35 cellular contexts compared by ENCODE assay signal in the genomic region with DNA sequence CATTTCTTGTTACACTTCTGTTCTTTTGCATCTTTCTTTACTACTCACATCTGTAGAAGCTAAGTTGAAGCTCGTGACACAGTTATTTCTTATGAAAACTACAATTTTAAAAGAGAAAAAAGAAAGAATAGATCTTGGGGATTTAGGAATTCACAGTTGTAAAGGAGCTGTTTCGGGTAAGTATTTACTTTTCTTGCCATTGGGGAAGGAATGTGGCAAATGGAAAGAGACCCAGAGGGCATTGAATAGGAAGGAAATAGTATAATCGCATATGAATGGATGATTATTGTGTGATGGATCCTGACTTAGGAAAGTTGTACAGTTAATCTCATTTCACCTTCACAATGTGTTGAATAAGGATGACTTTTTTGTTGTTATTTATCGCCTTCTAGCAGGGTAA.
"Had no signal": no experiment of that assay in that cellular context is flagged by ENCODE, and none has a peak within 500 bp of the region (broad histone marks: within the 10 kb centered on the region; RNA-seq: fewer than 3 reads in every experiment).

No MANE protein-coding gene starts in this region.

- H3K27ac ChIP-seq: adrenal gland, body of pancreas, esophagus muscularis mucosa, foreskin keratinocyte, gastrocnemius medialis, heart left ventricle, WERI-Rb-1 had no signal

- H3K27ac Mint-ChIP-seq: activated CD4-positive, alpha-beta memory T cell treated with anti-CD3 and anti-CD28 coated beads, Interleukin-2, amount 10 ng/mL, durations not matched to agents 7 days and 5 days; activated CD4-positive, alpha-beta T cell treated with anti-CD3 and anti-CD28 coated beads, Interleukin-2, amount 10 ng/mL, durations not matched to agents 7 days and 5 days; activated naive CD4-positive, alpha-beta T cell treated with anti-CD3 and anti-CD28 coated beads for 36 hours; activated naive CD4-positive, alpha-beta T cell treated with anti-CD3 and anti-CD28 coated beads, Interleukin-2, amount 50 U/mL, for 24 hours; activated naive CD8-positive, alpha-beta T cell treated with anti-CD3 and anti-CD28 coated beads for 36 hours; activated naive CD8-positive, alpha-beta T cell treated with anti-CD3 and anti-CD28 coated beads, Interleukin-2, amount 50 U/mL, for 24 hours; activated T-helper 1 cell treated with anti-CD3 and anti-CD28 coated beads, Interleukin-12 subunit alpha, Interleukin-12 subunit beta, Interleukin-2, Interleukin-4 antibody, amounts not matched to agents 30 ng/mL and 10 ng/mL and 1 ng/mL, durations not matched to agents 14 hours and 24 hours and 36 hours; activated T-helper 2 cell treated with anti-CD3 and anti-CD28 coated beads, Interferon-gamma antibody, Interleukin-2, Interleukin-4, amounts not matched to agents 10 μg/mL and 5 μg/mL and 100 μg/mL, durations not matched to agents 14 hours and 24 hours and 36 hours; effector memory CD8-positive, alpha-beta T cell; T-helper 17 cell; T-helper 2 cell treated with Interferon-gamma antibody and Interleukin-4, amounts not matched to agents 5 μg/mL and 100 μg/mL, for 36 hours had no signal

- DNase-seq: activated CD4-positive, alpha-beta memory T cell treated with anti-CD3 and anti-CD28 coated beads, Interleukin-2, amount 10 ng/mL, durations not matched to agents 7 days and 5 days; activated CD4-positive, alpha-beta T cell treated with anti-CD3 and anti-CD28 coated beads for 4 hours; activated CD4-positive, alpha-beta T cell treated with anti-CD3 and anti-CD28 coated beads, Interleukin-2, amount 10 ng/mL, durations not matched to agents 7 days and 5 days; activated CD4-positive, alpha-beta T cell treated with anti-CD3 and anti-CD28 coated beads, Interleukin-2, amount 50 U/mL, for 4 hours; activated CD4-positive, CD25-positive, alpha-beta regulatory T cell; activated CD4-positive, CD25-positive, alpha-beta regulatory T cell treated with anti-CD3 and anti-CD28 coated beads, Interleukin-2, amount 50 U/mL, for 72 hours; activated CD8-positive, alpha-beta memory T cell treated with anti-CD3 and anti-CD28 coated beads for 24 hours; activated effector memory CD4-positive, alpha-beta T cell treated with anti-CD3 and anti-CD28 coated beads, Interleukin-2, amount 50 U/mL, for 16 hours; activated naive CD4-positive, alpha-beta T cell treated with anti-CD3 and anti-CD28 coated beads for 36 hours; activated naive CD8-positive, alpha-beta T cell treated with anti-CD3 and anti-CD28 coated beads for 36 hours; activated naive CD8-positive, alpha-beta T cell treated with anti-CD3 and anti-CD28 coated beads, Interleukin-2, amount 50 U/mL, for 24 hours; activated T-cell treated with anti-CD3 and anti-CD28 coated beads, Interleukin-2, amount 50 U/mL, for 4 hours; adrenal gland; amygdala; aorta; body of pancreas; caudate nucleus; cortex of kidney; dermis blood vessel endothelial cell; effector CD4-positive, alpha-beta T cell; effector memory CD8-positive, alpha-beta T cell; erythroblast; foreskin keratinocyte; gastrocnemius medialis; glutamatergic neuron; heart left ventricle; T-helper 1 cell; T-helper 17 cell; T1000; WERI-Rb-1 had no signal

- H3K4me1 ChIP-seq: adrenal gland, body of pancreas, esophagus muscularis mucosa, foreskin keratinocyte, gastrocnemius medialis, heart left ventricle had no signal

- H3K36me3 Mint-ChIP-seq: activated naive CD4-positive, alpha-beta T cell treated with anti-CD3 and anti-CD28 coated beads, Interleukin-2, amount 50 U/mL, for 24 hours; activated naive CD8-positive, alpha-beta T cell treated with anti-CD3 and anti-CD28 coated beads for 36 hours had no signal

- H3K4me3 Mint-ChIP-seq: activated CD4-positive, alpha-beta memory T cell treated with anti-CD3 and anti-CD28 coated beads, Interleukin-2, amount 10 ng/mL, durations not matched to agents 7 days and 5 days; activated CD4-positive, alpha-beta T cell treated with anti-CD3 and anti-CD28 coated beads, Interleukin-2, amount 10 ng/mL, durations not matched to agents 7 days and 5 days; activated naive CD4-positive, alpha-beta T cell treated with anti-CD3 and anti-CD28 coated beads for 36 hours; activated naive CD4-positive, alpha-beta T cell treated with anti-CD3 and anti-CD28 coated beads, Interleukin-2, amount 50 U/mL, for 24 hours; activated naive CD8-positive, alpha-beta T cell treated with anti-CD3 and anti-CD28 coated beads for 36 hours; activated naive CD8-positive, alpha-beta T cell treated with anti-CD3 and anti-CD28 coated beads, Interleukin-2, amount 50 U/mL, for 24 hours; activated T-cell treated with anti-CD3 and anti-CD28 coated beads, Interleukin-2, amount 50 U/mL, for 4 hours; activated T-helper 1 cell treated with anti-CD3 and anti-CD28 coated beads, Interleukin-12 subunit alpha, Interleukin-12 subunit beta, Interleukin-2, Interleukin-4 antibody, amounts not matched to agents 30 ng/mL and 10 ng/mL and 1 ng/mL, durations not matched to agents 14 hours and 24 hours and 36 hours; effector memory CD8-positive, alpha-beta T cell; T-helper 17 cell; T-helper 2 cell treated with Interferon-gamma antibody and Interleukin-4, amounts not matched to agents 5 μg/mL and 100 μg/mL, for 36 hours had no signal

- H3K4me3 ChIP-seq: adrenal gland, body of pancreas, esophagus muscularis mucosa, gastrocnemius medialis, heart left ventricle had no signal

- H3K27me3 Mint-ChIP-seq: activated CD4-positive, alpha-beta memory T cell treated with anti-CD3 and anti-CD28 coated beads, Interleukin-2, amount 10 ng/mL, durations not matched to agents 7 days and 5 days; activated CD4-positive, alpha-beta T cell treated with anti-CD3 and anti-CD28 coated beads, Interleukin-2, amount 10 ng/mL, durations not matched to agents 7 days and 5 days; activated naive CD4-positive, alpha-beta T cell treated with anti-CD3 and anti-CD28 coated beads, Interleukin-2, amount 50 U/mL, for 24 hours; activated naive CD8-positive, alpha-beta T cell treated with anti-CD3 and anti-CD28 coated beads for 36 hours; activated naive CD8-positive, alpha-beta T cell treated with anti-CD3 and anti-CD28 coated beads, Interleukin-2, amount 50 U/mL, for 24 hours; effector memory CD8-positive, alpha-beta T cell; T-helper 17 cell had no signal

- H3K4me1 Mint-ChIP-seq: activated CD4-positive, alpha-beta memory T cell treated with anti-CD3 and anti-CD28 coated beads, Interleukin-2, amount 10 ng/mL, durations not matched to agents 7 days and 5 days; activated CD4-positive, alpha-beta T cell treated with anti-CD3 and anti-CD28 coated beads, Interleukin-2, amount 10 ng/mL, durations not matched to agents 7 days and 5 days; activated naive CD4-positive, alpha-beta T cell treated with anti-CD3 and anti-CD28 coated beads, Interleukin-2, amount 50 U/mL, for 24 hours; activated naive CD8-positive, alpha-beta T cell treated with anti-CD3 and anti-CD28 coated beads for 36 hours; activated naive CD8-positive, alpha-beta T cell treated with anti-CD3 and anti-CD28 coated beads, Interleukin-2, amount 50 U/mL, for 24 hours; T-helper 17 cell had no signal

- ATAC-seq: activated naive CD8-positive, alpha-beta T cell treated with anti-CD3 and anti-CD28 coated beads, Interleukin-2, amount 50 U/mL, for 24 hours; activated T-cell treated with anti-CD3 and anti-CD28 coated beads, Interleukin-2, amount 50 U/mL, for 4 hours; body of pancreas; effector memory CD8-positive, alpha-beta T cell; foreskin keratinocyte; gastrocnemius medialis; heart left ventricle; T-helper 17 cell had no signal

- H3K9me3 ChIP-seq: adrenal gland, body of pancreas, esophagus muscularis mucosa, gastrocnemius medialis had no signal

- H3K36me3 ChIP-seq: adrenal gland, esophagus muscularis mucosa, gastrocnemius medialis, heart left ventricle, WERI-Rb-1 had no signal

- H3K27me3 ChIP-seq: adrenal gland, body of pancreas, esophagus muscularis mucosa, foreskin keratinocyte, gastrocnemius medialis, heart left ventricle had no signal
